Comparison of ENCODE assay signal across 8 cellular contexts in genomic region chr1:206634365-206635079, GRCh38. TPM values are rescaled to one million over a fixed set of nuclear protein-coding genes. Genes with fewer than 3 reads are reported as not detected.
DNase-seq lines count a peak whose midpoint lies in the region; ATAC-seq and TF ChIP-seq lines count a peak whose summit lies in the region.

No MANE protein-coding gene starts in this region.

- peak; percentile 91 for TF ChIP-seq CTCF in LNCAP (IDR thresholded peaks at IDR 0.05)
- TF ChIP-seq CTCF in RWPE1 (conservative IDR thresholded peaks at IDR 0.05; ENCODE audit: low read depth): peak; percentile 87
- TF ChIP-seq CTCF in fibroblast of the aortic adventitia (IDR thresholded peaks at IDR 0.05; ENCODE audit: insufficient read depth, low read length): peak; percentile 83
- TF ChIP-seq CTCF in nephron (IDR thresholded peaks at IDR 0.05; ENCODE audit: unreplicated experiment in 3 of 3): peak; percentile 85 to 94 (median 92)

- H3K9me3 Mint-ChIP-seq in nephron: no peaks in the 10 kb centered on the region

- H3K27me3 Mint-ChIP-seq in nephron (ENCODE audit: low read depth): no peaks in the 10 kb centered on the region

- H3K27ac Mint-ChIP-seq in nephron: peak overlapping the region; percentile 53 to 93 (median 81)

- POLR2A ChIA-PET in RWPE1 (lab: Yijun Ruan, JAX; ENCODE audit: low non-redundant PET): interaction anchor here (0.6 to 2.2 kb wide), 12 partner anchors 13 to 989 kb away, joined by 3 to 16 read pairs (median 4); partner anchors contain the start of gene EIF2D

- H3K4me3 Mint-ChIP-seq in nephron: peak overlapping the region; percentile 88 to 94 (median 93)

- peaks cover 54% of the 10 kb centered on the region for H3K4me1 Mint-ChIP-seq in nephron

- peak overlapping the region; percentile 89 for H3K27ac ChIP-seq in RWPE1

- no peak overlapping the region for H3K4me3 ChIP-seq in fibroblast of the aortic adventitia (ENCODE audit: low read depth, low read length)

- H3K36me3 Mint-ChIP-seq in nephron (ENCODE audit: low read depth): no peaks in the 10 kb centered on the region

- DNase-seq in DMS114 treated with DMSO at 0.1 percent for 48 hours (lab: John Stamatoyannopoulos, UW; ENCODE audit: unreplicated experiment): peak; percentile 60
- DNase-seq in RWPE1 (ENCODE audit: low spot score): peak; percentile 72
- DNase-seq in activated gamma-delta T cell (lab: John Stamatoyannopoulos, UW): peak; percentile 37
- peak; percentile 93 for DNase-seq in fibroblast of the aortic adventitia (ENCODE audit: low read depth)
- peak in 5 of 6 experiments; percentile 34 to 66 (median 52) for DNase-seq in stimulated activated naive CD4-positive, alpha-beta T cell (lab: John Stamatoyannopoulos, UW)

- CTCF ChIA-PET in RWPE1 (lab: Yijun Ruan, JAX): interaction anchor here (0.6 to 3.9 kb wide), 26 partner anchors 13 to 348 kb away, joined by 3 to 44 read pairs (median 3); partner anchors contain the start of genes EIF2D and IL20

- no peak for ATAC-seq in GM18907 (IDR thresholded peaks at IDR 0.05; ENCODE audit: unreplicated experiment)

RNA-seq across cellular contexts. Expression of gene DYRK3, which starts 0.8 kb away (rescaled TPM):
- total RNA-seq in fibroblast of the aortic adventitia (ENCODE audit: low replicate concordance): 19.7 and 27.7 TPM in 2 replicates

RNA-seq across cellular contexts. Expression of gene EIF2D, which starts 22.3 kb away (rescaled TPM):
- total RNA-seq in fibroblast of the aortic adventitia (ENCODE audit: low replicate concordance): 33.5 and 42.5 TPM in 2 replicates

RNA-seq across cellular contexts. Expression of gene MAPKAPK2, which starts 50.2 kb away (rescaled TPM):
- total RNA-seq in fibroblast of the aortic adventitia (ENCODE audit: low replicate concordance): 18.5 and 31.0 TPM in 2 replicates

Comparison
In these comparisons a context has a peak if more than half of its experiments do, and no peak if none do; other contexts are left out.
1. DNase-seq: peak in every context shown above with its lines; median percentile 93 in fibroblast of the aortic adventitia; 72 in RWPE1; 60 in DMS114 treated with DMSO at 0.1 percent for 48 hours; 52 in stimulated activated naive CD4-positive, alpha-beta T cell; 37 in activated gamma-delta T cell.